Comparison of ENCODE assay signal across 23 cellular contexts in genomic region chr5:57690724-57691123, GRCh38.
"Had no signal": no experiment of that assay in that cellular context is flagged by ENCODE, and none has a peak within 500 bp of the region (broad histone marks: within the 10 kb centered on the region; RNA-seq: fewer than 3 reads in every experiment).

No MANE protein-coding gene starts in this region.

- H3K27ac Mint-ChIP-seq: activated B cell treated with CpG ODN at 0.5 μM for 24 hours; activated CD4-positive, alpha-beta T cell treated with anti-CD3 and anti-CD28 coated beads, Interleukin-2, amount 10 ng/mL, durations not matched to agents 7 days and 5 days; activated CD8-positive, alpha-beta T cell treated with anti-CD3 and anti-CD28 coated beads for 36 hours; activated naive CD8-positive, alpha-beta T cell treated with anti-CD3 and anti-CD28 coated beads, Interleukin-2, amount 10 ng/mL, durations not matched to agents 7 days and 5 days; activated T-cell treated with anti-CD3 and anti-CD28 coated beads, Interleukin-2, amount 50 U/mL, for 72 hours; activated T-helper 2 cell treated with anti-CD3 and anti-CD28 coated beads, Interferon-gamma antibody, Interleukin-2, Interleukin-4, amounts not matched to agents 10 μg/mL and 5 μg/mL and 100 μg/mL, durations not matched to agents 14 hours and 24 hours and 36 hours; T-helper 17 cell had no signal

- H3K27me3 ChIP-seq: adrenal gland had no signal

- H3K4me1 Mint-ChIP-seq: activated B cell treated with CpG ODN at 0.5 μM for 24 hours; activated CD4-positive, alpha-beta T cell treated with anti-CD3 and anti-CD28 coated beads, Interleukin-2, amount 10 ng/mL, durations not matched to agents 7 days and 5 days; activated naive CD8-positive, alpha-beta T cell treated with anti-CD3 and anti-CD28 coated beads, Interleukin-2, amount 10 ng/mL, durations not matched to agents 7 days and 5 days; T-helper 17 cell had no signal

- H3K4me3 Mint-ChIP-seq: activated B cell treated with CpG ODN at 0.5 μM for 24 hours; activated CD4-positive, alpha-beta T cell treated with anti-CD3 and anti-CD28 coated beads, Interleukin-2, amount 10 ng/mL, durations not matched to agents 7 days and 5 days; activated CD8-positive, alpha-beta T cell treated with anti-CD3 and anti-CD28 coated beads for 36 hours; activated naive CD8-positive, alpha-beta T cell treated with anti-CD3 and anti-CD28 coated beads, Interleukin-2, amount 10 ng/mL, durations not matched to agents 7 days and 5 days; activated T-cell treated with anti-CD3 and anti-CD28 coated beads, Interleukin-2, amount 50 U/mL, for 72 hours; T-helper 17 cell had no signal

- H3K36me3 ChIP-seq: adrenal gland had no signal

- H3K4me3 ChIP-seq: adrenal gland had no signal

- DNase-seq: activated B cell treated with CpG ODN at 0.5 μM for 24 hours; activated CD4-positive, alpha-beta T cell treated with anti-CD3 and anti-CD28 coated beads for 1 hour; activated CD4-positive, alpha-beta T cell treated with anti-CD3 and anti-CD28 coated beads, Interleukin-2, amount 10 ng/mL, durations not matched to agents 7 days and 5 days; activated CD8-positive, alpha-beta memory T cell treated with anti-CD3 and anti-CD28 coated beads, Interleukin-2, amount 50 U/mL, for 4 hours; activated CD8-positive, alpha-beta T cell treated with anti-CD3 and anti-CD28 coated beads for 36 hours; activated gamma-delta T cell treated with Interleukin-2 at 50 U/mL for 16 hours; activated naive CD4-positive, alpha-beta T cell treated with anti-CD3 and anti-CD28 coated beads, Interleukin-2, amount 50 U/mL, for 16 hours; activated naive CD8-positive, alpha-beta T cell treated with anti-CD3 and anti-CD28 coated beads, Interleukin-2, amount 10 ng/mL, durations not matched to agents 7 days and 5 days; activated T-cell treated with anti-CD3 and anti-CD28 coated beads, Interleukin-2, amount 50 U/mL, for 72 hours; adrenal gland; anterior cingulate cortex; caudate nucleus; KG1; NCI-H1092; NCI-H1930; NCI-H2171; NCI-H2227 treated with DMSO at 0.1 percent for 48 hours; NCI-H526; NCI-H774; SHP77 treated with DMSO at 0.1 percent for 48 hours; T-helper 17 cell; T-helper 9 cell had no signal

- H3K27me3 Mint-ChIP-seq: activated CD4-positive, alpha-beta T cell treated with anti-CD3 and anti-CD28 coated beads, Interleukin-2, amount 10 ng/mL, durations not matched to agents 7 days and 5 days; activated CD8-positive, alpha-beta T cell treated with anti-CD3 and anti-CD28 coated beads for 36 hours; activated naive CD8-positive, alpha-beta T cell treated with anti-CD3 and anti-CD28 coated beads, Interleukin-2, amount 10 ng/mL, durations not matched to agents 7 days and 5 days had no signal

- H3K9me3 Mint-ChIP-seq: activated B cell treated with CpG ODN at 0.5 μM for 24 hours; activated CD4-positive, alpha-beta T cell treated with anti-CD3 and anti-CD28 coated beads, Interleukin-2, amount 10 ng/mL, durations not matched to agents 7 days and 5 days; activated CD8-positive, alpha-beta T cell treated with anti-CD3 and anti-CD28 coated beads for 36 hours; activated naive CD8-positive, alpha-beta T cell treated with anti-CD3 and anti-CD28 coated beads, Interleukin-2, amount 10 ng/mL, durations not matched to agents 7 days and 5 days; activated T-cell treated with anti-CD3 and anti-CD28 coated beads, Interleukin-2, amount 50 U/mL, for 72 hours; activated T-helper 2 cell treated with anti-CD3 and anti-CD28 coated beads, Interferon-gamma antibody, Interleukin-2, Interleukin-4, amounts not matched to agents 10 μg/mL and 5 μg/mL and 100 μg/mL, durations not matched to agents 14 hours and 24 hours and 36 hours had no signal

- H3K9me3 ChIP-seq: adrenal gland had no signal

- H3K36me3 Mint-ChIP-seq: activated naive CD8-positive, alpha-beta T cell treated with anti-CD3 and anti-CD28 coated beads, Interleukin-2, amount 10 ng/mL, durations not matched to agents 7 days and 5 days had no signal

- H3K27ac ChIP-seq: adrenal gland had no signal
